ENCODE assay signal across 8 cellular contexts in the genomic region with DNA sequence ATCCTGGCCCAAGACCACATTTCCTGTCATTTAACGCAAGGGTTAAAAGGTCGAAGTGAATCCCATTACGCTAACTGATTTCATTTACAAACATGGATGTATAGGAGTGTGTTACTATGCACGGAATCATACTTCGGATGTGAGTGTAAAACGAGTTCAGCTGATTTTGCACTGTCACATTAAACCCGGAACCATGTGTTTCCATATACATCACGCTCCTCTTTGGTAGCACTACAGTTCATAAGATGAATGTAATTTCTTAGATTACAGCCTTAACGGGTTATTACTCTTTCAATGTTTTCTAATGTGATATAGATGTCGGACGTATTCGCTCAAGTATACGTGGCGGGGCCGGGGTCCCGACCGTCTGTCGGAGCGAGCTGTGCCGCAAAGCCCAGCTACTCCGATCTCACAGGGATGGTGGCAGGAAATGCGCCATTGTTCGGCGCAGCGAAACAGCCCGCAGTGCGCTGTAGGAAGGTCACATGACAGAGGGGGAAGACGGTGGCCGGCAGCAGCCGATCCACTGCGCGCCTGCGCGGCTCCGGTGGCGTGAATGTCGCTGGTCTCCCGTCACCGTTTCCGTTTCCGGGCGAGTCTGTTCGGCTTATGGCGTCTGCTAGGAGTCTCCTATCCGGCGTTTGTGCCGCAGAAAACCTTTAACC.
DNase-seq lines count a peak whose midpoint lies in the region; ATAC-seq and TF ChIP-seq lines count a peak whose summit lies in the region.

No MANE protein-coding gene starts in this region.

- TF ChIP-seq CTCF in Peyer's patch (IDR thresholded peaks at IDR 0.05) (no peak), stomach (IDR thresholded peaks at IDR 0.05) (no peak)

- 23 to 36% (median 28%) methylated on average over 44 to 47 of the region's 47 CpGs for WGBS in stomach, 5 donors

- H3K4me1 ChIP-seq in ES-I3 (ENCODE audit: insufficient read depth, low read length) (no peaks in the 10 kb centered on the region), Peyer's patch (no peaks in the 10 kb centered on the region), stomach (no peaks in the 10 kb centered on the region)

- TF ChIP-seq POLR2A in Peyer's patch (IDR thresholded peaks at IDR 0.05) (no peak), stomach (IDR thresholded peaks at IDR 0.05) (no peak)

- peak overlapping the region; percentile 59 for H3K9ac ChIP-seq in ES-I3 (ENCODE audit: low read depth, low read length)

- no peak for ATAC-seq in HG02759 (IDR thresholded peaks at IDR 0.05; ENCODE audit: unreplicated experiment)
- ATAC-seq in HG03045 (IDR thresholded peaks at IDR 0.05; ENCODE audit: unreplicated experiment): no peak

- intact Hi-C loops in stomach (cut with DNase I; ENCODE audit: low total_unique reads): no loop called here

- H3K9me3 ChIP-seq in ES-I3 (ENCODE audit: control insufficient read depth, insufficient read depth, low read length) (no peaks in the 10 kb centered on the region), Peyer's patch (peaks cover 0 to 10% (median 0%) of the 10 kb centered on the region in 4 donors), stomach (peaks cover 4 to 51% (median 38%) of the 10 kb centered on the region in 4 donors)

- DNase-seq in Peyer's patch (peak in 2 of 3 donors; percentile 46 to 56), globus pallidus (ENCODE audit: low spot score) (peak; percentile 61), non-pigmented ciliary epithelial cell (ENCODE audit: low read depth) (peak; percentile 32), stomach (peak; percentile 64)
- DNase-seq in activated naive CD4-positive, alpha-beta T cell treated with anti-CD3 and anti-CD28 coated beads, Interleukin-2, amount 50 U/mL, for 16 hours: peak; percentile 64

- no peak for TF ChIP-seq EP300 in stomach (IDR thresholded peaks at IDR 0.05)

- H3K4me3 ChIP-seq in Peyer's patch: peak overlapping the region in 2 of 4 donors; percentile 32 to 39
- peak overlapping the region; percentile 37 to 48 (median 39) for H3K4me3 ChIP-seq in stomach

- H3K36me3 ChIP-seq in ES-I3 (ENCODE audit: insufficient read depth, low read length) (no peaks in the 10 kb centered on the region), Peyer's patch (no peaks in the 10 kb centered on the region), stomach (no peaks in the 10 kb centered on the region)

- H3K27me3 ChIP-seq in Peyer's patch: no peaks in the 10 kb centered on the region
- peaks cover 0 to 15% (median 0%) of the 10 kb centered on the region in 3 donors for H3K27me3 ChIP-seq in stomach

- H3K27ac ChIP-seq in Peyer's patch: peak overlapping the region in 1 of 4 donors; percentile 50
- H3K27ac ChIP-seq in stomach: peak overlapping the region in 1 of 5 donors; percentile 13
